Comparison of ENCODE assay signal across 18 cellular contexts in the genomic region with DNA sequence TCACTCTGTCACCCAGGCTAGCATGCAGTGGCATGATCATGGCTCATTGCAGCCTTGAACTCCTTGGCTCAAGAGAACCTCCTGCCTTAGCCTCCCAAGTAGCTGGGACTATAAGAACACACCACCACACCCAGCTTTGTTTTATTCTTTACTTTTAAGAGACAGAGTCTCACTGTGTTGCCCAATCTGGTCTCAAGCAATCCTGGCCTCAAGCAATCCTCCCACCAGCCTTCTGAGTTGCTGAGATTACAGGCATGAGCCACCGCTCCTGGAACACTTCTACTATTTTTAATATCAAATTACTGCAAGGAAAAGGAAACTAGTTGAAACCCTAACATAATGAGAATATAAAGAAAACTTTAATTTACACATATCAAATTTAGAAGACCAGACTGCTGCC.
DNase-seq lines count a peak whose midpoint lies in the region; ATAC-seq and TF ChIP-seq lines count a peak whose summit lies in the region.
"Had no signal": no experiment of that assay in that cellular context is flagged by ENCODE, and none has a peak within 500 bp of the region (broad histone marks: within the 10 kb centered on the region; RNA-seq: fewer than 3 reads in every experiment).

No MANE protein-coding gene starts in this region.

- no peak overlapping the region for H3K27ac ChIP-seq in brain microvascular endothelial cell
- H3K27ac ChIP-seq: BLaER1, C4-2B had no signal

- ATAC-seq in HG03139 (IDR thresholded peaks at IDR 0.05; ENCODE audit: unreplicated experiment): no peak
- ATAC-seq in GM18502 (IDR thresholded peaks at IDR 0.05; ENCODE audit: poor library complexity, unreplicated experiment): no peak
- ATAC-seq in GM21360 (IDR thresholded peaks at IDR 0.05; ENCODE audit: unreplicated experiment): no peak
- ATAC-seq: CD8-positive, alpha-beta T cell; GM23338; HCT116 had no signal

- DNase-seq in adipocyte (ENCODE audit: low read depth): peak; percentile 38
- DNase-seq in brain microvascular endothelial cell: peak; percentile 39
- DNase-seq in fibroblast of gingiva (ENCODE audit: low read depth): peak; percentile 24
- peak; percentile 62 for DNase-seq in iris pigment epithelial cell (ENCODE audit: low read depth)
- DNase-seq in AG08396 (ENCODE audit: low spot score): no peak
- DNase-seq: Caco-2; CD4-positive, CD25-positive, alpha-beta regulatory T cell; CD8-positive, alpha-beta T cell; DMS153; DND-41; H9 had no signal

- no peaks in the 10 kb centered on the region for H3K9me3 ChIP-seq in adipocyte (ENCODE audit: control insufficient read depth, low read length)
- H3K9me3 ChIP-seq: Caco-2 had no signal

- no peak overlapping the region for H3K4me3 ChIP-seq in adipocyte (ENCODE audit: low read length)
- no peak overlapping the region for H3K4me3 ChIP-seq in brain microvascular endothelial cell (ENCODE audit: low read depth, low read length)
- H3K4me3 ChIP-seq: BLaER1, GM23338 had no signal

- peaks cover 16% of the 10 kb centered on the region for H3K4me1 ChIP-seq in adipocyte (ENCODE audit: control insufficient read depth, insufficient read depth, low read length)
- H3K4me1 ChIP-seq: BLaER1 had no signal

- no peak overlapping the region for H3K9ac ChIP-seq in adipocyte (ENCODE audit: low read length)
- H3K9ac ChIP-seq: BLaER1 had no signal

- in situ Hi-C loops in brain microvascular endothelial cell (cut with HindIII; ENCODE audit: low pct_ligation_motif_present, low sequenced_read_pairs): no loop called here

- no peaks in the 10 kb centered on the region for H3K36me3 ChIP-seq in adipocyte (ENCODE audit: control insufficient read depth, insufficient read depth, low read length, severe bottlenecking)
- H3K36me3 ChIP-seq in brain microvascular endothelial cell (replicated peaks): no peaks in the 10 kb centered on the region
- H3K36me3 ChIP-seq: BLaER1 had no signal

- TF ChIP-seq CTCF in brain microvascular endothelial cell (IDR thresholded peaks at IDR 0.05; ENCODE audit: low read depth, low read length, missing control alignments): no peak

- H3K27me3 ChIP-seq in adipocyte (replicated peaks; ENCODE audit: control insufficient read depth, insufficient read depth, low read length) (no peaks in the 10 kb centered on the region), brain microvascular endothelial cell (replicated peaks) (no peaks in the 10 kb centered on the region)
- H3K27me3 ChIP-seq: BLaER1 had no signal
